Comparison of ENCODE assay signal across 17 cellular contexts in the genomic region with DNA sequence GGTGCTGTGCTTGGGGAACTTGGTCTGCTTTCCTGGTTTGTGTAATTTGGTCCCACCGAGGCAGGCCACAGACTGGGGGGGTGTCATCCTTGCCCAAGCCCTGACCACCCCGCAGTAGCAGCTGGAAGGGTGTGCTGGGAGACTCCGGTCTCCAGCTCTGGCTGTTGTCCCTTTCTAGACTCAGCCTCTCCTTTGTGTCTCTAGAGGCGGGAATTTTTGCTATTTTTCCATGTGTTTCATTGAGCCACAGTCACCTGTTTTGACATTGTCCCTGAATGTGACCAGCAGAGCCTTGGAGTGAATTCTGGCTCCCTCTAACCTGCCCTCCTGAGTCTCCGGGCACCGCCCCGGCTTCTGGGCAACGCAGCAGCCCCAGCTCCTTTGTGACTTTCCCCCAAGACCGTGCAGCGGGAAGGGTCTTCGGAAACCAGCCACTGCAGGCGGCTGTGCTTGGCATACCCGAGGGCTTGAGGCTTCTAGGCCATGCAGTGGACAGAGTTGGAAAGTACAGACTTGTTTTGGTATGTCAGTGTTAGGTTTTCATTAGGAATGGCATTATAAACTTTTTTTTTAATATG.
DNase-seq lines count a peak whose midpoint lies in the region; ATAC-seq and TF ChIP-seq lines count a peak whose summit lies in the region.
"Had no signal": no experiment of that assay in that cellular context is flagged by ENCODE, and none has a peak within 500 bp of the region (broad histone marks: within the 10 kb centered on the region; RNA-seq: fewer than 3 reads in every experiment).

No MANE protein-coding gene starts in this region.

- H2AFZ ChIP-seq in H9 (ENCODE audit: low read length) = no peak overlapping the region
- H2AFZ ChIP-seq in neuronal stem cell (ENCODE audit: low read length) = no peak overlapping the region

- no peak overlapping the region for H2BK5ac ChIP-seq in H9 (ENCODE audit: insufficient read length, low read length)
- H2BK5ac ChIP-seq in neuronal stem cell (ENCODE audit: low read length) = peak overlapping the region; percentile 35

- H3K14ac ChIP-seq in H9 (ENCODE audit: insufficient read depth, low read length) (no peak overlapping the region), neuronal stem cell (ENCODE audit: low read length) (no peak overlapping the region)

- no peak overlapping the region for H2BK120ac ChIP-seq in H9 (ENCODE audit: low read depth, low read length, poor library complexity, severe bottlenecking)
- no peak overlapping the region for H2BK120ac ChIP-seq in neuronal stem cell (ENCODE audit: low read depth, low read length)

- H3K23ac ChIP-seq in H9 (ENCODE audit: insufficient read length, low read depth, low read length) (no peak overlapping the region), neuronal stem cell (ENCODE audit: low read depth, low read length, poor library complexity) (no peak overlapping the region)

- no peaks in the 10 kb centered on the region for H3K36me3 ChIP-seq in endodermal cell (ENCODE audit: control insufficient read depth, insufficient read depth, low read length)
- no peaks in the 10 kb centered on the region for H3K36me3 ChIP-seq in neuronal stem cell (replicated peaks in 1 of 2; ENCODE audit: control insufficient read depth in 2 of 2, insufficient read depth in 2 of 2, low read length in 2 of 2)
- H3K36me3 ChIP-seq: BLaER1 had no signal

- DNase-seq in GM20000 (ENCODE audit: low spot score) (peak; percentile 25), H9 (peak; percentile 25), endodermal cell (no peak), neuronal stem cell (ENCODE audit: low spot score) (no peak), G401 (ENCODE audit: low spot score) (no peak), WTC11 (ENCODE audit: low spot score) (no peak), NCI-H2171 (lab: John Stamatoyannopoulos, UW) (no peak)
- DNase-seq: 8988T; CD4-positive, alpha-beta memory T cell; DMS153; DMS79; GF-D8; KBM-7 had no signal

- H3K27me3 ChIP-seq in H9 (ENCODE audit: insufficient read depth, low read length) (peaks cover 6% of the 10 kb centered on the region; the same call in 1 of the 2 replicates), endodermal cell (ENCODE audit: control insufficient read depth, insufficient read depth, low read length, poor library complexity, severe bottlenecking) (peaks cover 33% of the 10 kb centered on the region), neuronal stem cell (ENCODE audit: control insufficient read depth in 3 of 3, insufficient read depth in 3 of 3, low read depth in 1 of 3, low read length in 3 of 3) (peaks cover 8 to 82% (median 32%) of the 10 kb centered on the region in 3 experiments)

- no peak overlapping the region for H2BK15ac ChIP-seq in H9 (ENCODE audit: low read depth, low read length)
- H2BK15ac ChIP-seq in neuronal stem cell (ENCODE audit: low read length) = no peak overlapping the region

- H3K9me3 Mint-ChIP-seq in H9 (no peaks in the 10 kb centered on the region), endodermal cell (no peaks in the 10 kb centered on the region), WTC11 (no peaks in the 10 kb centered on the region)
- H3K9me3 Mint-ChIP-seq: CD4-positive, alpha-beta memory T cell; IgD-negative memory B cell had no signal

- no peak overlapping the region for H4K5ac ChIP-seq in H9 (ENCODE audit: insufficient read length, low read depth, low read length)

- H3T11ph ChIP-seq in H9 (ENCODE audit: low read length) = no peak overlapping the region

- in situ Hi-C loops in G401 (cut with HindIII; ENCODE audit: low sequenced_read_pairs) = no loop called here

- H3K9me3 ChIP-seq in H9 (ENCODE audit: control insufficient read depth, low read depth, low read length) (no peaks in the 10 kb centered on the region), endodermal cell (ENCODE audit: control insufficient read depth, low read length) (no peaks in the 10 kb centered on the region), neuronal stem cell (replicated peaks in 1 of 2; ENCODE audit: control insufficient read depth in 2 of 2, insufficient read depth in 1 of 2, low read depth in 1 of 2, low read length in 2 of 2) (no peaks in the 10 kb centered on the region)

- H3K18ac ChIP-seq in H9 (ENCODE audit: insufficient read length, low read depth, low read length) (no peak overlapping the region), neuronal stem cell (ENCODE audit: low read length) (no peak overlapping the region)

- WGBS in H9 (ENCODE audit: extremely low coverage, insufficient read length, low lambda C conversion rate) = no CpG with 5 or more reads among the region's 13 CpGs
- 93 to 96% methylated on average over 4 to 13 of the region's 13 CpGs for WGBS in endodermal cell (ENCODE audit: insufficient coverage in 1 of 2, insufficient read length in 1 of 2), 2 experiments
- WGBS in neuronal stem cell (ENCODE audit: extremely low coverage in 2 of 2, insufficient read length in 2 of 2, insufficient replicate concordance in 1 of 2), 2 donors = no CpG with 5 or more reads among the region's 13 CpGs

- no peak overlapping the region for H2BK12ac ChIP-seq in H9 (ENCODE audit: insufficient read length, low read depth, low read length)
- H2BK12ac ChIP-seq in neuronal stem cell (ENCODE audit: low read length) = no peak overlapping the region

- POLR2A ChIA-PET in WTC11 (lab: Charles Lee) = no interaction called here

- peak overlapping the region in 1 of 3 experiments; percentile 85; a peak in 1 of 7 replicates for H3K27ac Mint-ChIP-seq in H9
- no peak overlapping the region for H3K27ac Mint-ChIP-seq in endodermal cell
- H3K27ac Mint-ChIP-seq in WTC11 = no peak overlapping the region
- H3K27ac Mint-ChIP-seq: CD14-positive monocyte; CD4-positive, alpha-beta memory T cell; IgD-negative memory B cell had no signal

- H3K36me3 Mint-ChIP-seq in H9 (ENCODE audit: insufficient read depth in 1 of 3, low read depth in 3 of 3) (no peaks in the 10 kb centered on the region), endodermal cell (ENCODE audit: low read depth) (no peaks in the 10 kb centered on the region), WTC11 (no peaks in the 10 kb centered on the region)
- H3K36me3 Mint-ChIP-seq: CD14-positive monocyte; CD4-positive, alpha-beta memory T cell; IgD-negative memory B cell had no signal

- no peaks in the 10 kb centered on the region for H3K79me1 ChIP-seq in H9 (ENCODE audit: insufficient read depth, low read depth, low read length, poor library complexity, severe bottlenecking)
- H3K79me1 ChIP-seq in neuronal stem cell (ENCODE audit: low read depth, low read length) = peaks cover 2% of the 10 kb centered on the region

- no peak overlapping the region for H2BK20ac ChIP-seq in H9 (ENCODE audit: low read depth, low read length, poor library complexity, severe bottlenecking)

- no peak overlapping the region for H4K91ac ChIP-seq in H9 (ENCODE audit: insufficient read length, low read depth, low read length)
- no peak overlapping the region for H4K91ac ChIP-seq in neuronal stem cell (ENCODE audit: low read depth, low read length, poor library complexity)

- CTCF ChIA-PET in WTC11 (lab: Charles Lee) = interaction anchor here (0.7 to 1.0 kb wide), 3 partner anchors 32 to 117 kb away, joined by 3 to 4 read pairs (median 3); no protein-coding TSS in a partner anchor

- H3K4me1 ChIP-seq in H9 (ENCODE audit: insufficient read depth, low read length) (no peaks in the 10 kb centered on the region; the same call in 1 of the 2 replicates), endodermal cell (ENCODE audit: control insufficient read depth, insufficient read depth, low read length) (no peaks in the 10 kb centered on the region), neuronal stem cell (ENCODE audit: control insufficient read depth in 2 of 2, insufficient read depth in 1 of 2, low read depth in 1 of 2, low read length in 2 of 2) (peaks cover 0 to 2% of the 10 kb centered on the region in 2 donors)
- H3K4me1 ChIP-seq: BLaER1 had no signal

- peaks cover 40% of the 10 kb centered on the region for H3K27me3 Mint-ChIP-seq in H9 (ENCODE audit: low read depth)
- H3K27me3 Mint-ChIP-seq in endodermal cell (ENCODE audit: insufficient read depth) = peaks cover 56% of the 10 kb centered on the region
- H3K27me3 Mint-ChIP-seq in WTC11 (ENCODE audit: low read depth) = peaks cover 41% of the 10 kb centered on the region

- H3K4me2 ChIP-seq in H9 (ENCODE audit: insufficient read depth, insufficient read length, low read length) (no peak overlapping the region), neuronal stem cell (ENCODE audit: insufficient read depth, low read length, poor library complexity, severe bottlenecking) (no peak overlapping the region)
- H3K4me2 ChIP-seq: BLaER1 had no signal

- H4K8ac ChIP-seq in H9 (replicated peaks; ENCODE audit: insufficient read length, low read depth, low read length) = no peak overlapping the region
- H4K8ac ChIP-seq in neuronal stem cell (ENCODE audit: low read depth, low read length) = no peak overlapping the region

- ATAC-seq in HG02970 (IDR thresholded peaks at IDR 0.05; ENCODE audit: low FRiP score, unreplicated experiment) (no peak), WTC11 (no peak)

- no peak overlapping the region for H3K27ac ChIP-seq in H9 (ENCODE audit: insufficient read length, low read depth, low read length)
- H3K27ac ChIP-seq in endodermal cell (ENCODE audit: low read depth, low read length) = no peak overlapping the region
- H3K27ac ChIP-seq in neuronal stem cell (replicated peaks; ENCODE audit: low read length) = no peak overlapping the region
- H3K27ac ChIP-seq: BLaER1 had no signal

- no peak overlapping the region for H3K56ac ChIP-seq in H9 (ENCODE audit: insufficient read length, low read depth, low read length)

- peaks cover 23 to 29% of the 10 kb centered on the region in 2 experiments for H3K4me1 Mint-ChIP-seq in H9
- peaks cover 5% of the 10 kb centered on the region for H3K4me1 Mint-ChIP-seq in endodermal cell
- peaks cover 23% of the 10 kb centered on the region for H3K4me1 Mint-ChIP-seq in WTC11
- H3K4me1 Mint-ChIP-seq: IgD-negative memory B cell had no signal

- no peaks in the 10 kb centered on the region for H4K20me1 ChIP-seq in H9 (ENCODE audit: control insufficient read depth, insufficient read depth, insufficient read length)
- H4K20me1 ChIP-seq: BLaER1 had no signal

- H3K4me3 Mint-ChIP-seq in H9 = peak overlapping the region in 1 of 2 experiments; percentile 42; a peak in 3 of 5 replicates
- peak overlapping the region; percentile 52 for H3K4me3 Mint-ChIP-seq in endodermal cell
- no peak overlapping the region for H3K4me3 Mint-ChIP-seq in WTC11
- H3K4me3 Mint-ChIP-seq: CD4-positive, alpha-beta memory T cell had no signal

- H2AK5ac ChIP-seq in H9 (ENCODE audit: insufficient read length, low read length) (no peak overlapping the region), neuronal stem cell (ENCODE audit: low read depth, low read length) (peak overlapping the region; percentile 68)

- no peaks in the 10 kb centered on the region for H3K23me2 ChIP-seq in H9 (ENCODE audit: insufficient read length, low read depth, low read length, poor library complexity, severe bottlenecking)

- H3K4ac ChIP-seq in H9 (ENCODE audit: low read depth, low read length) (no peak overlapping the region), neuronal stem cell (ENCODE audit: low read length) (no peak overlapping the region)

- H3K4me3 ChIP-seq in endodermal cell (ENCODE audit: low read length) = no peak overlapping the region
- H3K4me3 ChIP-seq in neuronal stem cell (ENCODE audit: low read length in 2 of 2) = no peak overlapping the region
- H3K4me3 ChIP-seq: BLaER1 had no signal

- H3K9ac ChIP-seq in H9 (ENCODE audit: extremely low read depth, insufficient read length, low read length) = no peak overlapping the region
- H3K9ac ChIP-seq in endodermal cell (ENCODE audit: extremely low read depth, low read length, poor library complexity, severe bottlenecking) = no peak overlapping the region
- H3K9ac ChIP-seq in neuronal stem cell (ENCODE audit: low read depth, low read length, poor library complexity) = no peak overlapping the region
- H3K9ac ChIP-seq: BLaER1 had no signal

- TF ChIP-seq CTCF in GM20000 (IDR thresholded peaks at IDR 0.05; ENCODE audit: extremely low read depth, missing control alignments) = no peak
- no peak for TF ChIP-seq CTCF in H9 (conservative IDR thresholded peaks at IDR 0.05)
- no peak for TF ChIP-seq CTCF in endodermal cell (conservative IDR thresholded peaks at IDR 0.05)
- no peak for TF ChIP-seq CTCF in WTC11 (IDR thresholded peaks at IDR 0.05)

- H3K79me2 ChIP-seq in H9 (ENCODE audit: insufficient read depth, low read length) = no peaks in the 10 kb centered on the region

Comparison
In these comparisons a context has a peak if more than half of its experiments do, and no peak if none do; other contexts are left out.
1. DNase-seq: peak in GM20000 (single experiment) and H9 (single experiment); none in endodermal cell (single experiment), neuronal stem cell (single experiment), G401 (single experiment), WTC11 (single experiment) and NCI-H2171 (single experiment).